Comparison of ENCODE assay signal across 1 cellular context in genomic region chr7:42605381-42605780, GRCh38.
TF ChIP-seq lines count a peak whose summit lies in the region.

No MANE protein-coding gene starts in this region.

TF ChIP-seq in H1, 55 proteins besides CTCF, POLR2A, EP300 and RAD21:
- no peak for TF ChIP-seq GABPA (IDR thresholded peaks at IDR 0.05; ENCODE audit: borderline replicate concordance, insufficient read depth, low read length)
- TF ChIP-seq ATF3 (IDR thresholded peaks at IDR 0.05; ENCODE audit: insufficient read depth, low read depth, low read length): no peak
- TF ChIP-seq NANOG (IDR thresholded peaks at IDR 0.05; ENCODE audit: insufficient read depth, low read depth, low read length, poor library complexity, severe bottlenecking): no peak
- no peak for TF ChIP-seq TAF7 (optimal IDR thresholded peaks at IDR 0.05; ENCODE audit: borderline replicate concordance, low read depth, low read length)
- TF ChIP-seq YY1 (IDR thresholded peaks at IDR 0.05; ENCODE audit: low read depth, low read length): no peak
- no peak for TF ChIP-seq ASH2L (IDR thresholded peaks at IDR 0.05; ENCODE audit: low read length)
- no peak for TF ChIP-seq FOSL1 (IDR thresholded peaks at IDR 0.05; ENCODE audit: insufficient read depth, low read depth, low read length)
- no peak for TF ChIP-seq SIN3A (conservative IDR thresholded peaks at IDR 0.05 in 1 of 2, IDR thresholded peaks at IDR 0.05 in 1 of 2; ENCODE audit: low read depth in 1 of 2, low read length in 2 of 2)
- no peak for TF ChIP-seq JUND (IDR thresholded peaks at IDR 0.05; ENCODE audit: low read length)
- no peak for TF ChIP-seq SP4 (IDR thresholded peaks at IDR 0.05; ENCODE audit: low read length)
- no peak for TF ChIP-seq RXRA (IDR thresholded peaks at IDR 0.05; ENCODE audit: insufficient read depth, low read depth, low read length)
- no peak for TF ChIP-seq CHD7 (IDR thresholded peaks at IDR 0.05; ENCODE audit: insufficient replicate concordance, low read length)
- TF ChIP-seq TBP (IDR thresholded peaks at IDR 0.05; ENCODE audit: low read depth, low read length): no peak
- TF ChIP-seq SIX5 (IDR thresholded peaks at IDR 0.05; ENCODE audit: low read depth, low read length): no peak
- no peak for TF ChIP-seq NRF1 (IDR thresholded peaks at IDR 0.05; ENCODE audit: low read depth, low read length)
- no peak for TF ChIP-seq TEAD4 (IDR thresholded peaks at IDR 0.05; ENCODE audit: low read depth, low read length)
- no peak for TF ChIP-seq RNF2 (IDR thresholded peaks at IDR 0.05; ENCODE audit: borderline replicate concordance, low read depth, low read length, missing control alignments, poor library complexity, severe bottlenecking)
- no peak for TF ChIP-seq JUN (IDR thresholded peaks at IDR 0.05; ENCODE audit: low read depth, low read length)
- no peak for TF ChIP-seq HDAC6 (IDR thresholded peaks at IDR 0.05; ENCODE audit: low read depth, low read length)
